Comparison of ENCODE assay signal across 8 cellular contexts in the genomic region with DNA sequence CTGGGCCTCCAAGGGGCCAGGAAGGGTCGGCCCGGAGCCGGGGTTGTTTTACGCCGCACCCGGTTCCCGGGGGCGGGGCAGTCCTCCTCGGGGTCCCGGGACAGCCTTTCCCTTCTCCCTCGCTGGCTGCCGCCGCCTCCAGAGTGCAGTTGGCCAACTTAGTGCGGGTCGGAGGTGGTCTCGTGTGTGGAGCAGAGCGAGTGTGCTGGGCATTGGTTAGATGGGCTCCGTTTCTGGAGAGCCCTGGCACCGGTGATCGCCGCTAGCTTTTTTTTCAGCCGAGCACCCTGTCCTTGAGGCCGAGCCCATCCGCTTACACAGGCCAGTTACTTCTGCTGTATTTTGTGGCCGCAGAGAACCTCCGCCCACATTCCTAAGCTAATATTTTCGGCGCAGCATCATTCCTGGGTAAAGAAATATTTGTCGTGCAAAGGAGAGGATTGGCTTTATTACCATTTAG. TPM values are rescaled to one million over a fixed set of nuclear protein-coding genes. Genes with fewer than 3 reads are reported as not detected.
DNase-seq lines count a peak whose midpoint lies in the region; ATAC-seq, FAIRE-seq and TF ChIP-seq lines count a peak whose summit lies in the region.

No MANE protein-coding gene starts in this region.

- DNase-seq in AG09309 (ENCODE audit: low read depth) (peak; percentile 64), GM13976 (ENCODE audit: low spot score) (peak; percentile 54), NOMO-1 treated with DMSO at 0.1 percent for 48 hours (lab: John Stamatoyannopoulos, UW; ENCODE audit: unreplicated experiment) (peak; percentile 35), astrocyte of the hippocampus (ENCODE audit: low read depth, low spot score) (peak; percentile 96), small intestine (peak; percentile 15), C1 segment of cervical spinal cord (lab: John Stamatoyannopoulos, UW) (no peak)

- H3K4me1 ChIP-seq in iPS-20b (ENCODE audit: insufficient read depth, low read length) (peaks cover 5% of the 10 kb centered on the region; the same call in 1 of the 2 replicates), small intestine (ENCODE audit: control insufficient read depth in 2 of 2, insufficient read depth in 1 of 2, low read depth in 1 of 2, low read length in 1 of 2) (no peaks in the 10 kb centered on the region)

- H3K27me3 ChIP-seq in iPS-20b (ENCODE audit: insufficient read depth, low read length) (no peaks in the 10 kb centered on the region), small intestine (ENCODE audit: control insufficient read depth in 2 of 2, insufficient read depth in 2 of 2, low read length in 2 of 2) (no peaks in the 10 kb centered on the region)

- WGBS in small intestine, 3 donors = 0 to 1% (median 0%) methylated on average over 28 to 29 of the region's 29 CpGs

- H3K27ac ChIP-seq in iPS-20b (ENCODE audit: low read length) (no peak overlapping the region), small intestine (ENCODE audit: low read depth in 1 of 2, low read length in 1 of 2) (peak overlapping the region in 1 of 2 donors; percentile 71)

- peaks cover 34% of the 10 kb centered on the region for H3K36me3 ChIP-seq in iPS-20b (ENCODE audit: insufficient read depth, low read depth, low read length)
- H3K36me3 ChIP-seq in small intestine (ENCODE audit: control insufficient read depth in 2 of 2, insufficient read depth in 2 of 2, low read length in 2 of 2) = no peaks in the 10 kb centered on the region

- H3K9ac ChIP-seq in iPS-20b (ENCODE audit: low read depth, low read length) = peak overlapping the region; percentile 89

- no peaks in the 10 kb centered on the region for H3K9me3 ChIP-seq in iPS-20b (ENCODE audit: insufficient read depth, low read depth, low read length)
- no peaks in the 10 kb centered on the region for H3K9me3 ChIP-seq in small intestine (ENCODE audit: control insufficient read depth, low read depth)

- in situ Hi-C loops in GM13976 (cut with MboI; ENCODE audit: low sequenced_read_pairs, unreplicated experiment) = no loop called here

- FAIRE-seq in small intestine (lab: Jason Lieb, UNC) = no peak

- peak overlapping the region; percentile 83 for H3K4me3 ChIP-seq in AG09309 (ENCODE audit: control insufficient read depth, low read depth, low read length)
- peak overlapping the region; percentile 90 for H3K4me3 ChIP-seq in iPS-20b (ENCODE audit: low read length)
- peak overlapping the region; percentile 58 to 75 for H3K4me3 ChIP-seq in small intestine (ENCODE audit: low read depth in 1 of 2, low read length in 2 of 2)

- ATAC-seq in HG02884 (IDR thresholded peaks at IDR 0.05; ENCODE audit: unreplicated experiment) = peak; percentile 29

- TF ChIP-seq CTCF in AG09309 (IDR thresholded peaks at IDR 0.05; ENCODE audit: control insufficient read depth, insufficient read depth, low read depth, low read length, missing control alignments) (no peak), GM13976 (IDR thresholded peaks at IDR 0.05; ENCODE audit: borderline replicate concordance, control extremely low read depth, extremely low read depth, insufficient read depth, missing control alignments) (no peak)

RNA-seq across cellular contexts. Expression of gene KIF23, which starts 0.6 kb away (rescaled TPM):
- polyA plus RNA-seq in small intestine = 10 to 100 TPM in 1 of 3 donors, 1 to 10 TPM in 2; 1.1 to 12.1 (median 1.3) TPM

RNA-seq across cellular contexts. Expression of gene RPLP1, which starts 37.9 kb away (rescaled TPM):
- 1,000 to 10,000 TPM in 2 of 3 donors, 100 to 1,000 TPM in 1; 975 to 2,388 (median 1,802) TPM for polyA plus RNA-seq in small intestine

Comparison
In these comparisons a context has a peak if more than half of its experiments do, and no peak if none do; other contexts are left out.
1. DNase-seq: peak in AG09309 (single experiment), GM13976 (single experiment), NOMO-1 treated with DMSO at 0.1 percent for 48 hours (single experiment), astrocyte of the hippocampus (single experiment) and small intestine (single experiment); none in C1 segment of cervical spinal cord (0 of 14).
2. Peak in every context shown above with its lines, with median percentiles within 50 percentile points of each other: H3K4me3 ChIP-seq.